36 cellular contexts compared by ENCODE assay signal in the genomic region with DNA sequence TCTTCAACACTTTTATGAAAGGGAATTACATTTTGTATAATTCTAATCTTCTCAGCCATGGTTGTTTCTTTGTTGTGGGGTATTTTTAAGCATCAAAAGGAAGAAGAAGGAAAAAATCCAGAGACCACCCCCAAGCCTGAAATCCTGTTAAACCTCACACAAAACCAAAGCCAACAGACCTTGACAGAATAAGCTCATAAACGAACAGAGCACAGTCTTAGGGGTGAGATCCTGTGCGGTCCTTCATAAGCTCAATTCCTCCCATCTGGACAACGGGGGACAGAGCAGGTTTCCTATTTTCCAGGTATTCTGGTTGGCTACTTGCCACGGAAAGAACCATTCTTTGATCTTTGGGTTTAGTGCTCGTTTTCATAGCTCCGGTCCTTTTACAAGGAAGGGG.
"Had no signal": no experiment of that assay in that cellular context is flagged by ENCODE, and none has a peak within 500 bp of the region (broad histone marks: within the 10 kb centered on the region; RNA-seq: fewer than 3 reads in every experiment).

No MANE protein-coding gene starts in this region.

- H3K27me3 ChIP-seq: ascending aorta had no signal

- H3K27ac ChIP-seq: ascending aorta, cardiac muscle cell, VCaP had no signal

- H3K36me3 ChIP-seq: ascending aorta, cardiac muscle cell had no signal

- H3K9me3 Mint-ChIP-seq: activated CD4-positive, alpha-beta memory T cell treated with anti-CD3 and anti-CD28 coated beads, Interleukin-2, amount 10 ng/mL, durations not matched to agents 7 days and 5 days; activated CD4-positive, alpha-beta T cell treated with anti-CD3 and anti-CD28 coated beads, Interleukin-2, amount 10 ng/mL, durations not matched to agents 7 days and 5 days; activated naive CD4-positive, alpha-beta T cell treated with anti-CD3 and anti-CD28 coated beads, Interleukin-2, amount 10 ng/mL, durations not matched to agents 7 days and 5 days; activated naive CD4-positive, alpha-beta T cell treated with anti-CD3 and anti-CD28 coated beads, Interleukin-2, amount 50 U/mL, for 24 hours; activated naive CD8-positive, alpha-beta T cell treated with anti-CD3 and anti-CD28 coated beads, Interleukin-2, amount 10 ng/mL, durations not matched to agents 7 days and 5 days; activated naive CD8-positive, alpha-beta T cell treated with anti-CD3 and anti-CD28 coated beads, Interleukin-2, amount 50 U/mL, for 24 hours; activated T-cell treated with anti-CD3 and anti-CD28 coated beads, Interleukin-2, amount 50 U/mL, for 24 hours; activated T-helper 2 cell treated with anti-CD3 and anti-CD28 coated beads, Interferon-gamma antibody, Interleukin-2, Interleukin-4, amounts not matched to agents 10 μg/mL and 5 μg/mL and 100 μg/mL, durations not matched to agents 14 hours and 24 hours and 36 hours; central memory CD8-positive, alpha-beta T cell; T-cell; WTC11 had no signal

- H3K36me3 Mint-ChIP-seq: activated CD8-positive, alpha-beta memory T cell treated with anti-CD3 and anti-CD28 coated beads, Interleukin-2, amount 10 ng/mL, durations not matched to agents 7 days and 5 days; activated naive CD4-positive, alpha-beta T cell treated with anti-CD3 and anti-CD28 coated beads, Interleukin-2, amount 10 ng/mL, durations not matched to agents 7 days and 5 days; activated naive CD4-positive, alpha-beta T cell treated with anti-CD3 and anti-CD28 coated beads, Interleukin-2, amount 50 U/mL, for 24 hours; activated naive CD8-positive, alpha-beta T cell; activated naive CD8-positive, alpha-beta T cell treated with anti-CD3 and anti-CD28 coated beads, Interleukin-2, amount 10 ng/mL, durations not matched to agents 7 days and 5 days; brain; T-cell; WTC11 had no signal

- ATAC-seq: activated CD4-positive, alpha-beta T cell treated with anti-CD3 and anti-CD28 coated beads for 36 hours; activated CD4-positive, CD25-positive, alpha-beta regulatory T cell treated with anti-CD3 and anti-CD28 coated beads, Interleukin-2, amount 50 U/mL, for 24 hours; activated CD8-positive, alpha-beta memory T cell treated with anti-CD3 and anti-CD28 coated beads, Interleukin-2, amount 10 ng/mL, durations not matched to agents 7 days and 5 days; activated CD8-positive, alpha-beta T cell treated with anti-CD3 and anti-CD28 coated beads, Interleukin-2, amount 10 ng/mL, durations not matched to agents 7 days and 5 days; activated naive CD8-positive, alpha-beta T cell treated with anti-CD3 and anti-CD28 coated beads, Interleukin-2, amount 50 U/mL, for 24 hours; T-cell; T-helper 17 cell; WTC11 had no signal

- H3K27ac Mint-ChIP-seq: activated CD4-positive, alpha-beta memory T cell treated with anti-CD3 and anti-CD28 coated beads, Interleukin-2, amount 10 ng/mL, durations not matched to agents 7 days and 5 days; activated CD4-positive, alpha-beta T cell treated with anti-CD3 and anti-CD28 coated beads for 36 hours; activated CD4-positive, alpha-beta T cell treated with anti-CD3 and anti-CD28 coated beads, Interleukin-2, amount 10 ng/mL, durations not matched to agents 7 days and 5 days; activated CD8-positive, alpha-beta memory T cell treated with anti-CD3 and anti-CD28 coated beads, Interleukin-2, amount 10 ng/mL, durations not matched to agents 7 days and 5 days; activated CD8-positive, alpha-beta T cell treated with anti-CD3 and anti-CD28 coated beads, Interleukin-2, amount 10 ng/mL, durations not matched to agents 7 days and 5 days; activated naive CD4-positive, alpha-beta T cell treated with anti-CD3 and anti-CD28 coated beads, Interleukin-2, amount 10 ng/mL, durations not matched to agents 7 days and 5 days; activated naive CD4-positive, alpha-beta T cell treated with anti-CD3 and anti-CD28 coated beads, Interleukin-2, amount 50 U/mL, for 24 hours; activated naive CD8-positive, alpha-beta T cell; activated naive CD8-positive, alpha-beta T cell treated with anti-CD3 and anti-CD28 coated beads, Interleukin-2, amount 10 ng/mL, durations not matched to agents 7 days and 5 days; activated naive CD8-positive, alpha-beta T cell treated with anti-CD3 and anti-CD28 coated beads, Interleukin-2, amount 50 U/mL, for 24 hours; activated T-cell treated with anti-CD3 and anti-CD28 coated beads, Interleukin-2, amount 50 U/mL, for 24 hours; activated T-helper 2 cell treated with anti-CD3 and anti-CD28 coated beads, Interferon-gamma antibody, Interleukin-2, Interleukin-4, amounts not matched to agents 10 μg/mL and 5 μg/mL and 100 μg/mL, durations not matched to agents 14 hours and 24 hours and 36 hours; brain; T-cell; T-helper 17 cell; WTC11 had no signal

- DNase-seq: activated CD4-positive, alpha-beta memory T cell treated with anti-CD3 and anti-CD28 coated beads, Interleukin-2, amount 10 ng/mL, durations not matched to agents 7 days and 5 days; activated CD4-positive, alpha-beta T cell treated with anti-CD3 and anti-CD28 coated beads for 1 hour; activated CD4-positive, alpha-beta T cell treated with anti-CD3 and anti-CD28 coated beads for 36 hours; activated CD4-positive, alpha-beta T cell treated with anti-CD3 and anti-CD28 coated beads for 48 hours; activated CD4-positive, alpha-beta T cell treated with anti-CD3 and anti-CD28 coated beads, Interleukin-2, amount 10 ng/mL, durations not matched to agents 7 days and 5 days; activated CD4-positive, alpha-beta T cell treated with anti-CD3 and anti-CD28 coated beads, Interleukin-2, amount 50 U/mL, for 48 hours; activated CD4-positive, CD25-positive, alpha-beta regulatory T cell; activated CD8-positive, alpha-beta memory T cell treated with anti-CD3 and anti-CD28 coated beads for 24 hours; activated CD8-positive, alpha-beta memory T cell treated with anti-CD3 and anti-CD28 coated beads, Interleukin-2, amount 10 ng/mL, durations not matched to agents 7 days and 5 days; activated CD8-positive, alpha-beta memory T cell treated with anti-CD3 and anti-CD28 coated beads, Interleukin-2, amount 50 U/mL, for 48 hours; activated CD8-positive, alpha-beta T cell treated with anti-CD3 and anti-CD28 coated beads, Interleukin-2, amount 10 ng/mL, durations not matched to agents 7 days and 5 days; activated effector memory CD4-positive, alpha-beta T cell treated with Interleukin-2 at 50 U/mL for 16 hours; activated gamma-delta T cell; activated naive CD4-positive, alpha-beta T cell treated with anti-CD3 and anti-CD28 coated beads, Interleukin-2, amount 10 ng/mL, durations not matched to agents 7 days and 5 days; activated naive CD4-positive, alpha-beta T cell treated with Interleukin-2 at 50 U/mL for 16 hours; activated naive CD8-positive, alpha-beta T cell treated with anti-CD3 and anti-CD28 coated beads, Interleukin-2, amount 10 ng/mL, durations not matched to agents 7 days and 5 days; activated naive CD8-positive, alpha-beta T cell treated with anti-CD3 and anti-CD28 coated beads, Interleukin-2, amount 50 U/mL, for 24 hours; activated T-cell treated with anti-CD3 and anti-CD28 coated beads, Interleukin-2, amount 50 U/mL, for 24 hours; activated T-cell treated with anti-CD3 and anti-CD28 coated beads, Interleukin-2, amount 50 U/mL, for 48 hours; amygdala; anterior cingulate cortex; caudate nucleus; cerebellar nuclear complex; T-cell; T-helper 17 cell; T1000 had no signal

- H3K9me3 ChIP-seq: ascending aorta had no signal

- H3K4me1 Mint-ChIP-seq: activated CD4-positive, alpha-beta memory T cell treated with anti-CD3 and anti-CD28 coated beads, Interleukin-2, amount 10 ng/mL, durations not matched to agents 7 days and 5 days; activated CD4-positive, alpha-beta T cell treated with anti-CD3 and anti-CD28 coated beads for 36 hours; activated CD4-positive, alpha-beta T cell treated with anti-CD3 and anti-CD28 coated beads, Interleukin-2, amount 10 ng/mL, durations not matched to agents 7 days and 5 days; activated CD8-positive, alpha-beta memory T cell treated with anti-CD3 and anti-CD28 coated beads, Interleukin-2, amount 10 ng/mL, durations not matched to agents 7 days and 5 days; activated naive CD4-positive, alpha-beta T cell treated with anti-CD3 and anti-CD28 coated beads, Interleukin-2, amount 10 ng/mL, durations not matched to agents 7 days and 5 days; activated naive CD4-positive, alpha-beta T cell treated with anti-CD3 and anti-CD28 coated beads, Interleukin-2, amount 50 U/mL, for 24 hours; activated naive CD8-positive, alpha-beta T cell treated with anti-CD3 and anti-CD28 coated beads, Interleukin-2, amount 10 ng/mL, durations not matched to agents 7 days and 5 days; activated naive CD8-positive, alpha-beta T cell treated with anti-CD3 and anti-CD28 coated beads, Interleukin-2, amount 50 U/mL, for 24 hours; central memory CD8-positive, alpha-beta T cell; T-cell; T-helper 17 cell had no signal

- H3K4me3 ChIP-seq: ascending aorta, cardiac muscle cell had no signal

- H3K27me3 Mint-ChIP-seq: activated CD4-positive, alpha-beta T cell treated with anti-CD3 and anti-CD28 coated beads for 36 hours had no signal

- H3K4me3 Mint-ChIP-seq: activated CD4-positive, alpha-beta memory T cell treated with anti-CD3 and anti-CD28 coated beads, Interleukin-2, amount 10 ng/mL, durations not matched to agents 7 days and 5 days; activated CD4-positive, alpha-beta T cell treated with anti-CD3 and anti-CD28 coated beads for 36 hours; activated CD4-positive, alpha-beta T cell treated with anti-CD3 and anti-CD28 coated beads, Interleukin-2, amount 10 ng/mL, durations not matched to agents 7 days and 5 days; activated CD8-positive, alpha-beta memory T cell treated with anti-CD3 and anti-CD28 coated beads, Interleukin-2, amount 10 ng/mL, durations not matched to agents 7 days and 5 days; activated CD8-positive, alpha-beta T cell treated with anti-CD3 and anti-CD28 coated beads, Interleukin-2, amount 10 ng/mL, durations not matched to agents 7 days and 5 days; activated naive CD4-positive, alpha-beta T cell treated with anti-CD3 and anti-CD28 coated beads, Interleukin-2, amount 10 ng/mL, durations not matched to agents 7 days and 5 days; activated naive CD4-positive, alpha-beta T cell treated with anti-CD3 and anti-CD28 coated beads, Interleukin-2, amount 50 U/mL, for 24 hours; activated naive CD8-positive, alpha-beta T cell; activated naive CD8-positive, alpha-beta T cell treated with anti-CD3 and anti-CD28 coated beads, Interleukin-2, amount 10 ng/mL, durations not matched to agents 7 days and 5 days; activated naive CD8-positive, alpha-beta T cell treated with anti-CD3 and anti-CD28 coated beads, Interleukin-2, amount 50 U/mL, for 24 hours; activated T-cell treated with anti-CD3 and anti-CD28 coated beads, Interleukin-2, amount 50 U/mL, for 24 hours; brain; central memory CD8-positive, alpha-beta T cell; T-cell; T-helper 17 cell; WTC11 had no signal

- H3K4me1 ChIP-seq: ascending aorta had no signal
